ENCODE assay signal across 17 cellular contexts in the genomic region with DNA sequence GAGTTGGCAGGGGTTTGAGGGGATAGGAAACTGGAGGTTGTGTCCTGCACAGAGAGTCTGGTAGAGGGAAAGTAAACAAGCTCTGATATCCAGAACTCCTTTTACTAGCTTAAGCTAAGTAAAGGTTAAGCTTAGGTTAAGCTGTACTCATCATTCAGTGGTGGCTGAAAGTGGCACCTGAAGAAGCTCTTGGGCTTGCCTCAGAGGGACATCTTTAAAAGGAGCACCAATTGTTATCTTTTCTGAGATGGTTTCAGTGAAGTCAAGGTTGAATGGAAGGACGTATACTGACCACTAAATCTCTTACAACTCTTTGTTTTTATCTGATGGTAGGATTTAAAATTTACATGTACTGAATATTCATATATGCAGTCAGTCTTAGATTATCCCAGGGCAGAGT. TPM values are rescaled to one million over a fixed set of nuclear protein-coding genes. Genes with fewer than 3 reads are reported as not detected.
DNase-seq lines count a peak whose midpoint lies in the region; ATAC-seq and TF ChIP-seq lines count a peak whose summit lies in the region.
"Had no signal": no experiment of that assay in that cellular context is flagged by ENCODE, and none has a peak within 500 bp of the region (broad histone marks: within the 10 kb centered on the region; RNA-seq: fewer than 3 reads in every experiment).

No MANE protein-coding gene starts in this region.

- no peaks in the 10 kb centered on the region for H3K27me3 Mint-ChIP-seq in activated T-cell treated with anti-CD3 and anti-CD28 coated beads, Interleukin-2, amount 50 U/mL, for 72 hours (ENCODE audit: low read depth)
- no peaks in the 10 kb centered on the region for H3K27me3 Mint-ChIP-seq in activated CD4-positive, alpha-beta memory T cell treated with anti-CD3 and anti-CD28 coated beads, Interleukin-2, amount 10 ng/mL, durations not matched to agents 7 days and 5 days
- H3K27me3 Mint-ChIP-seq in stimulated activated memory B cell treated with anti-CD40 and anti-IgM and Interleukin-4, amounts not matched to agents 10 μg/mL and 1 μg/mL and 100 μg/mL, for 72 hours = no peaks in the 10 kb centered on the region

- H3K9me3 ChIP-seq in HEK293 (ENCODE audit: control insufficient read depth, insufficient read depth, low read depth, low read length) = no peaks in the 10 kb centered on the region

- H3K4me1 Mint-ChIP-seq in activated T-cell treated with anti-CD3 and anti-CD28 coated beads, Interleukin-2, amount 50 U/mL, for 72 hours (ENCODE audit: low read depth) = peaks cover 88% of the 10 kb centered on the region
- peaks cover 93% of the 10 kb centered on the region for H3K4me1 Mint-ChIP-seq in activated CD4-positive, alpha-beta memory T cell treated with anti-CD3 and anti-CD28 coated beads, Interleukin-2, amount 10 ng/mL, durations not matched to agents 7 days and 5 days
- H3K4me1 Mint-ChIP-seq in stimulated activated memory B cell treated with anti-CD40 and anti-IgM and Interleukin-4, amounts not matched to agents 10 μg/mL and 1 μg/mL and 100 μg/mL, for 72 hours = peaks cover 44% of the 10 kb centered on the region

- intact Hi-C loops in cardiac septum (cut with DNase I) = no loop called here

- H3K4me3 Mint-ChIP-seq in activated T-cell treated with anti-CD3 and anti-CD28 coated beads, Interleukin-2, amount 50 U/mL, for 72 hours = peak overlapping the region in 1 of 2 donors; percentile 62
- no peak overlapping the region for H3K4me3 Mint-ChIP-seq in activated CD4-positive, alpha-beta memory T cell treated with anti-CD3 and anti-CD28 coated beads, Interleukin-2, amount 10 ng/mL, durations not matched to agents 7 days and 5 days
- H3K4me3 Mint-ChIP-seq in stimulated activated memory B cell treated with anti-CD40 and anti-IgM and Interleukin-4, amounts not matched to agents 10 μg/mL and 1 μg/mL and 100 μg/mL, for 72 hours = no peak overlapping the region
- H3K4me3 Mint-ChIP-seq: HFFc6 had no signal

- no peak for TF ChIP-seq CTCF in HEK293 (tag by site-specific recombination; IDR thresholded peaks at IDR 0.05)

- no peak for DNase-seq in activated T-cell treated with anti-CD3 and anti-CD28 coated beads, Interleukin-2, amount 50 U/mL, for 72 hours
- no peak for DNase-seq in activated T-cell treated with anti-CD3 and anti-CD28 coated beads, Interleukin-2, amount 50 U/mL, for 1 hour
- DNase-seq in activated CD4-positive, alpha-beta memory T cell treated with anti-CD3 and anti-CD28 coated beads, Interleukin-2, amount 10 ng/mL, durations not matched to agents 7 days and 5 days = no peak
- no peak for DNase-seq in cardiac septum (ENCODE audit: low spot score)
- DNase-seq: AML-193, GF-D8, GOT3, HFFc6, KBM-7, NCI-H1048, NCI-H146, NCI-H2081 treated with DMSO at 0.1 percent for 48 hours, NCI-H524, PC-3 had no signal

- no peak overlapping the region for H3K27ac ChIP-seq in HEK293 (ENCODE audit: extremely low read depth, low read depth, low read length)

- no peaks in the 10 kb centered on the region for H3K9me3 Mint-ChIP-seq in activated T-cell treated with anti-CD3 and anti-CD28 coated beads, Interleukin-2, amount 50 U/mL, for 72 hours
- no peaks in the 10 kb centered on the region for H3K9me3 Mint-ChIP-seq in activated CD4-positive, alpha-beta memory T cell treated with anti-CD3 and anti-CD28 coated beads, Interleukin-2, amount 10 ng/mL, durations not matched to agents 7 days and 5 days
- H3K9me3 Mint-ChIP-seq in stimulated activated memory B cell treated with anti-CD40 and anti-IgM and Interleukin-4, amounts not matched to agents 10 μg/mL and 1 μg/mL and 100 μg/mL, for 72 hours = no peaks in the 10 kb centered on the region
- H3K9me3 Mint-ChIP-seq: HFFc6 had no signal

- H3K4me1 ChIP-seq in HEK293 (ENCODE audit: control insufficient read depth, insufficient read depth, low read length) = peaks cover 13% of the 10 kb centered on the region

- H3K27ac Mint-ChIP-seq in activated T-cell treated with anti-CD3 and anti-CD28 coated beads, Interleukin-2, amount 50 U/mL, for 72 hours = peak overlapping the region; percentile 79
- H3K27ac Mint-ChIP-seq in activated CD4-positive, alpha-beta memory T cell treated with anti-CD3 and anti-CD28 coated beads, Interleukin-2, amount 10 ng/mL, durations not matched to agents 7 days and 5 days = peak overlapping the region; percentile 76
- peak overlapping the region; percentile 50 for H3K27ac Mint-ChIP-seq in stimulated activated memory B cell treated with anti-CD40 and anti-IgM and Interleukin-4, amounts not matched to agents 10 μg/mL and 1 μg/mL and 100 μg/mL, for 72 hours
- H3K27ac Mint-ChIP-seq: HFFc6 had no signal

- POLR2A ChIA-PET in HEK293 (lab: Yijun Ruan, JAX) = interaction anchor here (1.6 kb wide), 1 partner anchor 42 kb away, joined by 4 read pairs; no protein-coding TSS in a partner anchor
- POLR2A ChIA-PET in activated CD4-positive, alpha-beta memory T cell treated with anti-CD3 and anti-CD28 coated beads, Interleukin-2, amount 10 ng/mL, durations not matched to agents 7 days and 5 days (lab: Charles Lee) = interaction anchor here (1.3 to 5.9 kb wide), 11 partner anchors 9 to 383 kb away, joined by 3 to 102 read pairs (median 14); a partner anchor contains a TSS

- peaks cover 0 to 2% of the 10 kb centered on the region in 2 donors for H3K36me3 Mint-ChIP-seq in activated T-cell treated with anti-CD3 and anti-CD28 coated beads, Interleukin-2, amount 50 U/mL, for 72 hours (ENCODE audit: insufficient read depth in 2 of 2)
- peaks cover 14% of the 10 kb centered on the region for H3K36me3 Mint-ChIP-seq in activated CD4-positive, alpha-beta memory T cell treated with anti-CD3 and anti-CD28 coated beads, Interleukin-2, amount 10 ng/mL, durations not matched to agents 7 days and 5 days (ENCODE audit: low read depth)
- H3K36me3 Mint-ChIP-seq in stimulated activated memory B cell treated with anti-CD40 and anti-IgM and Interleukin-4, amounts not matched to agents 10 μg/mL and 1 μg/mL and 100 μg/mL, for 72 hours = no peaks in the 10 kb centered on the region

- peak; percentile 4 to 23 for ATAC-seq in activated T-cell treated with anti-CD3 and anti-CD28 coated beads, Interleukin-2, amount 50 U/mL, for 72 hours (replicated peaks in 1 of 2)
- no peak for ATAC-seq in stimulated activated memory B cell treated with anti-CD40 and anti-IgM and Interleukin-4, amounts not matched to agents 10 μg/mL and 1 μg/mL and 100 μg/mL, for 72 hours
- ATAC-seq in HG03097 (IDR thresholded peaks at IDR 0.05; ENCODE audit: low FRiP score, unreplicated experiment) = no peak
- ATAC-seq: PC-3 had no signal

- CTCF ChIA-PET in HEK293 (lab: Yijun Ruan, JAX) = interaction anchor here (0.8 to 1.1 kb wide), 3 partner anchors 8 to 42 kb away, joined by 3 to 9 read pairs (median 5); no protein-coding TSS in a partner anchor
- CTCF ChIA-PET in activated CD4-positive, alpha-beta memory T cell treated with anti-CD3 and anti-CD28 coated beads, Interleukin-2, amount 10 ng/mL, durations not matched to agents 7 days and 5 days (lab: Charles Lee) = interaction anchor here (0.9 to 3.2 kb wide), 7 partner anchors 8 to 143 kb away, joined by 4 to 28 read pairs (median 15); no protein-coding TSS in a partner anchor

- H3K4me3 ChIP-seq in HEK293 (ENCODE audit: low read depth, low read length) = no peak overlapping the region

- H3K36me3 ChIP-seq in HEK293 (ENCODE audit: control insufficient read depth in 2 of 2, insufficient read depth in 1 of 2, low read length in 2 of 2) = no peaks in the 10 kb centered on the region

TF ChIP-seq in HEK293, 187 proteins besides CTCF, POLR2A, EP300 and RAD21:
- no peak for TF ChIP-seq ZNF350 (tag by site-specific recombination; IDR thresholded peaks at IDR 0.05)
- TF ChIP-seq, protein P1, sequence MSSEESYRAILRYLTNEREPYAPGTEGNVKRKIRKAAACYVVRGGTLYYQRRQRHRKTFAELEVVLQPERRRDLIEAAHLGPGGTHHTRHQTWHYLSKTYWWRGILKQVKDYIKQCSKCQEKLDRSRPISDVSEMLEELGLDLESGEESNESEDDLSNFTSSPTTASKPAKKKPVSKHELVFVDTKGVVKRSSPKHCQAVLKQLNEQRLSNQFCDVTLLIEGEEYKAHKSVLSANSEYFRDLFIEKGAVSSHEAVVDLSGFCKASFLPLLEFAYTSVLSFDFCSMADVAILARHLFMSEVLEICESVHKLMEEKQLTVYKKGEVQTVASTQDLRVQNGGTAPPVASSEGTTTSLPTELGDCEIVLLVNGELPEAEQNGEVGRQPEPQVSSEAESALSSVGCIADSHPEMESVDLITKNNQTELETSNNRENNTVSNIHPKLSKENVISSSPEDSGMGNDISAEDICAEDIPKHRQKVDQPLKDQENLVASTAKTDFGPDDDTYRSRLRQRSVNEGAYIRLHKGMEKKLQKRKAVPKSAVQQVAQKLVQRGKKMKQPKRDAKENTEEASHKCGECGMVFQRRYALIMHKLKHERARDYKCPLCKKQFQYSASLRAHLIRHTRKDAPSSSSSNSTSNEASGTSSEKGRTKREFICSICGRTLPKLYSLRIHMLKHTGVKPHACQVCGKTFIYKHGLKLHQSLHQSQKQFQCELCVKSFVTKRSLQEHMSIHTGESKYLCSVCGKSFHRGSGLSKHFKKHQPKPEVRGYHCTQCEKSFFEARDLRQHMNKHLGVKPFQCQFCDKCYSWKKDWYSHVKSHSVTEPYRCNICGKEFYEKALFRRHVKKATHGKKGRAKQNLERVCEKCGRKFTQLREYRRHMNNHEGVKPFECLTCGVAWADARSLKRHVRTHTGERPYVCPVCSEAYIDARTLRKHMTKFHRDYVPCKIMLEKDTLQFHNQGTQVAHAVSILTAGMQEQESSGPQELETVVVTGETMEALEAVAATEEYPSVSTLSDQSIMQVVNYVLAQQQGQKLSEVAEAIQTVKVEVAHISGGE (tag by site-specific recombination; conservative IDR thresholded peaks at IDR 0.05; ENCODE audit: low read depth) = peak; percentile 69
- TF ChIP-seq OSR2 (tag by site-specific recombination; IDR thresholded peaks at IDR 0.05) = peak; percentile 67

RNA-seq across cellular contexts. Expression of a gene that starts 43.2 kb away (rescaled TPM):
- total RNA-seq in activated T-cell treated with anti-CD3 and anti-CD28 coated beads, Interleukin-2, amount 50 U/mL, for 72 hours = 100 to 1,000 TPM; 135 to 157 TPM
- 100 to 1,000 TPM; 219 to 220 TPM for total RNA-seq in activated CD4-positive, alpha-beta memory T cell treated with anti-CD3 and anti-CD28 coated beads, Interleukin-2, amount 10 ng/mL, durations not matched to agents 7 days and 5 days
- total RNA-seq in cardiac septum = 57.9 TPM

Comparison
In these comparisons a context has a peak if more than half of its experiments do, and no peak if none do; other contexts are left out.
1. ATAC-seq: peak in activated T-cell treated with anti-CD3 and anti-CD28 coated beads, Interleukin-2, amount 50 U/mL, for 72 hours (2 of 2); none in stimulated activated memory B cell treated with anti-CD40 and anti-IgM and Interleukin-4, amounts not matched to agents 10 μg/mL and 1 μg/mL and 100 μg/mL, for 72 hours (single experiment) and HG03097 (single experiment).
2. Peak in every context shown above with its lines, with median percentiles within 50 percentile points of each other: H3K27ac Mint-ChIP-seq.